1 cellular context compared by ENCODE assay signal in the genomic region with DNA sequence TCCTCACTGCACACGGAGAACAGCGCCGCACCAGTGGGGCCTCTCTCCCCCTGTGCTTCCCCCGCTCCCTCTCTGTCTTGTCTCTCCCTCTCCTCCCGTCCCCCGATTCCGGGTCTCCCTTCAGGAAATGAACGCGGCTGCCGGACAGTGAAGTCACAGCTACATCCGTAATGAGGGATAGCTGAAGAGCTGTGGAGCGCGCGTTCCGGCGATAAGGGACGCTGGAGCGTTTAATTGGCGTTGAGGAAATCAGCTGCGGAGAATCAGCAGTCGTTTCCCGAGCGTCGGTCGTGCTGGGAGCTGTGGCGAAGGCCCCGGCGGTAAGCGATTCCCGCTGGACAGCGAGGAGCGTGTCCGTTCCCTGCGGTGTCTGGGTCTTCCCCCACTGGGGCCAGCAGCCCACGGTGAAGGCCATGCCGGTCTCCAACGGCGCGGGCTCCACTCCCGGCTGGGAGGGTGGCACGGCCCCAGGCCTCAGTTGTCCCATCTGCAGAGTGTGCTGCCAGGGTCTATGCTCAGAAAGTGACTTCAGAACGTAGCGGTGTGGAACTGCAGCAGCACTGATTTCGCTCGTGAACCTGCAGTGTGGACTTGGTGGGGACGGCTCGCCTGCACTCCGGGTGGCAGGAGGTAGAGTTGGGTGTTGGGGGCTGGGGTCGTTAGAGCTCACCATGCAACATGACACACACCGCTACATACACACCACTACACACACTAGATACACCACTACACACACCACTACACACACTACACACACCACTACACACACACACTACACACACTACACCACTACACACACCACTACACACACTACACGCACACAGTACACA.
TF ChIP-seq lines count a peak whose summit lies in the region.

No MANE protein-coding gene starts in this region.

TF ChIP-seq in GM12878, 131 proteins besides CTCF, POLR2A, EP300 and RAD21:
- TF ChIP-seq IKZF1 (conservative IDR thresholded peaks at IDR 0.05) (0 out of 2 replicates have a peak, but pooled peaks have one; percentile 27), RAD51 (IDR thresholded peaks at IDR 0.05) (no peak), BCL11A (IDR thresholded peaks at IDR 0.05; ENCODE audit: low read depth, low read length) (no peak), ZNF207 (IDR thresholded peaks at IDR 0.05; ENCODE audit: borderline replicate concordance) (no peak), IKZF2 (IDR thresholded peaks at IDR 0.05) (peak in 1 of 2 experiments; percentile 23; a peak in 1 of 4 replicates)
- TF ChIP-seq, protein P1, sequence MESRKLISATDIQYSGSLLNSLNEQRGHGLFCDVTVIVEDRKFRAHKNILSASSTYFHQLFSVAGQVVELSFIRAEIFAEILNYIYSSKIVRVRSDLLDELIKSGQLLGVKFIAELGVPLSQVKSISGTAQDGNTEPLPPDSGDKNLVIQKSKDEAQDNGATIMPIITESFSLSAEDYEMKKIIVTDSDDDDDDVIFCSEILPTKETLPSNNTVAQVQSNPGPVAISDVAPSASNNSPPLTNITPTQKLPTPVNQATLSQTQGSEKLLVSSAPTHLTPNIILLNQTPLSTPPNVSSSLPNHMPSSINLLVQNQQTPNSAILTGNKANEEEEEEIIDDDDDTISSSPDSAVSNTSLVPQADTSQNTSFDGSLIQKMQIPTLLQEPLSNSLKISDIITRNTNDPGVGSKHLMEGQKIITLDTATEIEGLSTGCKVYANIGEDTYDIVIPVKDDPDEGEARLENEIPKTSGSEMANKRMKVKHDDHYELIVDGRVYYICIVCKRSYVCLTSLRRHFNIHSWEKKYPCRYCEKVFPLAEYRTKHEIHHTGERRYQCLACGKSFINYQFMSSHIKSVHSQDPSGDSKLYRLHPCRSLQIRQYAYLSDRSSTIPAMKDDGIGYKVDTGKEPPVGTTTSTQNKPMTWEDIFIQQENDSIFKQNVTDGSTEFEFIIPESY (IDR thresholded peaks at IDR 0.05) = peak; percentile 27
